In the genomic region with DNA sequence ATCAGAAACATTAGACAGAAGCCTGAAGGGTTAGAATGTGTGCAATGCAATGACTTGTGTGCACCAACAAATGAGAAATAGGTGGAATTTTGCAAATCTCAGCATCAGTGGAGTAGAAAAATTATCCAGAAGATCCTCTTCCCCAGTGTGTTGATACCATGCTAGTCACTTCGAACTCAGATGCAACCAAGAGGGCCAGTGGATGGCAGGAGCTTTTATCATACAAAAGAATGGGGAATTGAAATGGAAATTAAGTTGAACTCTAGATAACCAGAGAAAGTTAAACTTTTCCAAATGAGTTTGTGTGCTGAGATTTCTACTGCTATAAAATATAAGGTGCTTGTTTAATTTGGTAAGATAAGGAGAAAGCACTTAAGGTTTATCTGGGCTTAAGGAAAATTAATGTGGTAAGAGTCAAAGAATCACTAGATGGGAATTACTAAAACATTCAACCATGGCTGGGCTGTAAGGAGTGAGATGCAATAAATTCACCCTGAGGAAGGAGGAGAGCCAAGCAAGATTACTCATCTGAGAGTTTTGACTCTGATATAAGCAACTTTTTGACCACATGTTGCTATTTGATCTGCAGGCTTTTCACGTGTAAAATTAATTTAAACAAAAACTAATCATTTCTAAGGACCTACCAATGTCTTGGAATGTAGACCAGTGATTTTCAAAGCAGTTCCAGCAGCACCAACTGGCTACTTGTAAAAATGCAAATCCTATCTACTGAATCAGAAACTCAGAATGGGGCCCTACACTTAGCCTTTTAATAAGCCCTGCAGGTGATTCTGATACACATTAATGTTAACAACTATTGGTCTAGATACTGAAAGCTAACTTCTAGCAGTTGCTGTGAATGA, we compare ENCODE assay signal across 26 cellular contexts.
"Had no signal": no experiment of that assay in that cellular context is flagged by ENCODE, and none has a peak within 500 bp of the region (broad histone marks: within the 10 kb centered on the region; RNA-seq: fewer than 3 reads in every experiment).

No MANE protein-coding gene starts in this region.

- H3K36me3 ChIP-seq: esophagus muscularis mucosa, gastroesophageal sphincter, heart left ventricle, left lung, neutrophil, ovary, prostate gland, thoracic aorta, WERI-Rb-1 had no signal

- H3K4me1 Mint-ChIP-seq: activated naive CD4-positive, alpha-beta T cell treated with anti-CD3 and anti-CD28 coated beads, Interleukin-2, amount 50 U/mL, for 24 hours; immature natural killer cell; naive thymus-derived CD8-positive, alpha-beta T cell had no signal

- H3K4me3 ChIP-seq: esophagus muscularis mucosa, gastroesophageal sphincter, heart left ventricle, left lung, lung, ovary, prostate gland, thoracic aorta had no signal

- ATAC-seq: activated CD8-positive, alpha-beta T cell treated with anti-CD3 and anti-CD28 coated beads, Interleukin-2, amount 10 ng/mL, durations not matched to agents 7 days and 5 days; effector memory CD8-positive, alpha-beta T cell; gastroesophageal sphincter; heart left ventricle; left lung; naive thymus-derived CD8-positive, alpha-beta T cell had no signal

- H3K27me3 Mint-ChIP-seq: activated naive CD4-positive, alpha-beta T cell treated with anti-CD3 and anti-CD28 coated beads, Interleukin-2, amount 50 U/mL, for 24 hours; effector memory CD8-positive, alpha-beta T cell; naive thymus-derived CD8-positive, alpha-beta T cell; type B pancreatic cell had no signal

- H3K27ac ChIP-seq: esophagus muscularis mucosa, gastroesophageal sphincter, heart left ventricle, left lung, neutrophil, ovary, prostate gland, thoracic aorta, WERI-Rb-1 had no signal

- H3K27ac Mint-ChIP-seq: activated CD8-positive, alpha-beta T cell treated with anti-CD3 and anti-CD28 coated beads, Interleukin-2, amount 10 ng/mL, durations not matched to agents 7 days and 5 days; activated naive CD4-positive, alpha-beta T cell treated with anti-CD3 and anti-CD28 coated beads, Interleukin-2, amount 50 U/mL, for 24 hours; activated T-helper 1 cell treated with anti-CD3 and anti-CD28 coated beads, Interleukin-12 subunit alpha, Interleukin-12 subunit beta, Interleukin-2, Interleukin-4 antibody, amounts not matched to agents 30 ng/mL and 10 ng/mL and 1 ng/mL, durations not matched to agents 14 hours and 24 hours and 36 hours; effector memory CD8-positive, alpha-beta T cell; immature natural killer cell; naive thymus-derived CD8-positive, alpha-beta T cell; T-helper 2 cell treated with Interferon-gamma antibody and Interleukin-4, amounts not matched to agents 5 μg/mL and 100 μg/mL, for 36 hours; type B pancreatic cell had no signal

- H3K4me1 ChIP-seq: esophagus muscularis mucosa, gastroesophageal sphincter, heart left ventricle, left lung, prostate gland had no signal

- H3K9me3 ChIP-seq: esophagus muscularis mucosa, gastroesophageal sphincter, heart left ventricle, left lung, neutrophil, ovary, prostate gland, thoracic aorta had no signal

- H3K9me3 Mint-ChIP-seq: activated T-helper 1 cell treated with anti-CD3 and anti-CD28 coated beads, Interleukin-12 subunit alpha, Interleukin-12 subunit beta, Interleukin-2, Interleukin-4 antibody, amounts not matched to agents 30 ng/mL and 10 ng/mL and 1 ng/mL, durations not matched to agents 14 hours and 24 hours and 36 hours; T-helper 2 cell treated with Interferon-gamma antibody and Interleukin-4, amounts not matched to agents 5 μg/mL and 100 μg/mL, for 36 hours; type B pancreatic cell had no signal

- H3K36me3 Mint-ChIP-seq: activated naive CD4-positive, alpha-beta T cell treated with anti-CD3 and anti-CD28 coated beads, Interleukin-2, amount 50 U/mL, for 24 hours; immature natural killer cell; naive thymus-derived CD8-positive, alpha-beta T cell; type B pancreatic cell had no signal

- DNase-seq: activated CD4-positive, alpha-beta T cell treated with anti-CD3 and anti-CD28 coated beads for 1 hour; activated CD4-positive, alpha-beta T cell treated with anti-CD3 and anti-CD28 coated beads, Interleukin-2, amount 50 U/mL, for 1 hour; activated CD8-positive, alpha-beta T cell treated with anti-CD3 and anti-CD28 coated beads, Interleukin-2, amount 10 ng/mL, durations not matched to agents 7 days and 5 days; activated gamma-delta T cell treated with Interleukin-2 at 50 U/mL for 16 hours; aorta; central memory CD4-positive, alpha-beta T cell; dermis blood vessel endothelial cell; effector memory CD8-positive, alpha-beta T cell; heart left ventricle; immature natural killer cell; left lung; naive thymus-derived CD8-positive, alpha-beta T cell; ovary; stimulated activated CD4-positive, alpha-beta T cell treated with anti-CD3 and anti-CD28 coated beads, Interleukin-4, amount 100 ng/mL, for 1 hour; stimulated activated naive CD4-positive, alpha-beta T cell; WERI-Rb-1 had no signal

- H3K4me3 Mint-ChIP-seq: activated CD8-positive, alpha-beta T cell treated with anti-CD3 and anti-CD28 coated beads, Interleukin-2, amount 10 ng/mL, durations not matched to agents 7 days and 5 days; activated naive CD4-positive, alpha-beta T cell treated with anti-CD3 and anti-CD28 coated beads, Interleukin-2, amount 50 U/mL, for 24 hours; activated T-helper 1 cell treated with anti-CD3 and anti-CD28 coated beads, Interleukin-12 subunit alpha, Interleukin-12 subunit beta, Interleukin-2, Interleukin-4 antibody, amounts not matched to agents 30 ng/mL and 10 ng/mL and 1 ng/mL, durations not matched to agents 14 hours and 24 hours and 36 hours; effector memory CD8-positive, alpha-beta T cell; immature natural killer cell; naive thymus-derived CD8-positive, alpha-beta T cell; T-helper 2 cell treated with Interferon-gamma antibody and Interleukin-4, amounts not matched to agents 5 μg/mL and 100 μg/mL, for 36 hours; type B pancreatic cell had no signal

- H3K27me3 ChIP-seq: esophagus muscularis mucosa, gastroesophageal sphincter, heart left ventricle, left lung, neutrophil, ovary had no signal
